In genomic region chr1:205733438-205734175, GRCh38 we compare ENCODE assay signal across 31 cellular contexts. TPM values are rescaled to one million over a fixed set of nuclear protein-coding genes. Genes with fewer than 3 reads are reported as not detected.
A peak's percentile ranks its signal among the peaks of the same experiment; 100 is the strongest.
DNase-seq lines count a peak whose midpoint lies in the region; ATAC-seq and FAIRE-seq lines count a peak whose summit lies in the region.
"Had no signal": no experiment of that assay in that cellular context is flagged by ENCODE, and none has a peak within 500 bp of the region (broad histone marks: within the 10 kb centered on the region; RNA-seq: fewer than 3 reads in every experiment).

No MANE protein-coding gene starts in this region.

- H3K36me3 Mint-ChIP-seq in activated naive CD4-positive, alpha-beta T cell treated with anti-CD3 and anti-CD28 coated beads, Interleukin-2, amount 50 U/mL, for 24 hours = peaks cover 8% of the 10 kb centered on the region
- H3K36me3 Mint-ChIP-seq in CD8-positive, alpha-beta memory T cell = peaks cover 0 to 34% (median 3%) of the 10 kb centered on the region in 3 donors
- H3K36me3 Mint-ChIP-seq in naive thymus-derived CD4-positive, alpha-beta T cell = peaks cover 0 to 17% (median 9%) of the 10 kb centered on the region in 5 donors

- CTCF ChIA-PET in CD8-positive, alpha-beta memory T cell (lab: Charles Lee) = no interaction called here
- CTCF ChIA-PET in naive thymus-derived CD4-positive, alpha-beta T cell (lab: Charles Lee) = interaction anchor here (0.7 to 1.8 kb wide), 2 partner anchors 23 to 40 kb away, joined by 3 to 9 read pairs; no protein-coding TSS in a partner anchor

- no peak overlapping the region for H3K27ac ChIP-seq in CD8-positive, alpha-beta memory T cell (ENCODE audit: low read depth, low read length)
- no peak overlapping the region for H3K27ac ChIP-seq in naive thymus-derived CD4-positive, alpha-beta T cell (ENCODE audit: low read depth, low read length)
- H3K27ac ChIP-seq: BLaER1 treated with 17β-estradiol and CSF1 and Interleukin-3, amounts not matched to agents 10 nM and 100 nM; esophagus squamous epithelium; heart right ventricle; prostate gland had no signal

- H3K4me3 Mint-ChIP-seq in activated naive CD4-positive, alpha-beta T cell treated with anti-CD3 and anti-CD28 coated beads, Interleukin-2, amount 50 U/mL, for 24 hours = no peak overlapping the region
- peak overlapping the region in 1 of 7 donors; percentile 38 for H3K4me3 Mint-ChIP-seq in CD8-positive, alpha-beta memory T cell
- H3K4me3 Mint-ChIP-seq in naive thymus-derived CD4-positive, alpha-beta T cell = peak overlapping the region in 1 of 10 donors; percentile 29
- H3K4me3 Mint-ChIP-seq: activated naive CD8-positive, alpha-beta T cell treated with anti-CD3 and anti-CD28 coated beads, Interleukin-2, amount 50 U/mL, for 24 hours; mesothelial cell of epicardium; stimulated activated naive CD8-positive, alpha-beta T cell treated with anti-CD3 and anti-CD28 coated beads, Interleukin-15, amount 100 ng/mL, for 72 hours had no signal

- H3K36me3 ChIP-seq in CD8-positive, alpha-beta memory T cell (ENCODE audit: insufficient read depth, low read length) = no peaks in the 10 kb centered on the region
- peaks cover 0 to 8% (median 3%) of the 10 kb centered on the region in 3 experiments for H3K36me3 ChIP-seq in naive thymus-derived CD4-positive, alpha-beta T cell (ENCODE audit: control insufficient read depth in 2 of 3, insufficient read depth in 3 of 3, low read length in 3 of 3)
- H3K36me3 ChIP-seq: prostate gland had no signal

- H3K4me3 ChIP-seq in CD8-positive, alpha-beta memory T cell (ENCODE audit: low read length) = no peak overlapping the region
- no peak overlapping the region for H3K4me3 ChIP-seq in naive thymus-derived CD4-positive, alpha-beta T cell (ENCODE audit: low read length)
- H3K4me3 ChIP-seq: BLaER1 treated with 17β-estradiol and CSF1 and Interleukin-3, amounts not matched to agents 10 nM and 100 nM; esophagus squamous epithelium; heart right ventricle; prostate gland; thoracic aorta had no signal

- H3K4me1 ChIP-seq in CD8-positive, alpha-beta memory T cell (ENCODE audit: insufficient read depth, low read length) = peaks cover 12% of the 10 kb centered on the region
- H3K4me1 ChIP-seq in naive thymus-derived CD4-positive, alpha-beta T cell (ENCODE audit: control insufficient read depth in 2 of 2, insufficient read depth in 2 of 2, low read length in 2 of 2) = peaks cover 0 to 11% of the 10 kb centered on the region in 2 donors
- H3K4me1 ChIP-seq: prostate gland had no signal

- FAIRE-seq in TTC549 (lab: Jason Lieb, UNC) = peak; percentile 82
- FAIRE-seq: astrocyte had no signal

- no peaks in the 10 kb centered on the region for H3K27me3 Mint-ChIP-seq in activated naive CD4-positive, alpha-beta T cell treated with anti-CD3 and anti-CD28 coated beads, Interleukin-2, amount 50 U/mL, for 24 hours
- H3K27me3 Mint-ChIP-seq in CD8-positive, alpha-beta memory T cell = no peaks in the 10 kb centered on the region
- no peaks in the 10 kb centered on the region for H3K27me3 Mint-ChIP-seq in naive thymus-derived CD4-positive, alpha-beta T cell
- H3K27me3 Mint-ChIP-seq: activated naive CD8-positive, alpha-beta T cell treated with anti-CD3 and anti-CD28 coated beads, Interleukin-2, amount 50 U/mL, for 24 hours; IgD-negative memory B cell; stimulated activated naive CD8-positive, alpha-beta T cell treated with anti-CD3 and anti-CD28 coated beads, Interleukin-15, amount 100 ng/mL, for 72 hours had no signal

- intact Hi-C loops in naive thymus-derived CD4-positive, alpha-beta T cell (cut with micrococcal nuclease) = loop anchor here (1.0 to 5.0 kb wide), 3 partner anchors 8 to 39 kb away; no protein-coding TSS in a partner anchor

- ATAC-seq in naive thymus-derived CD4-positive, alpha-beta T cell = no peak
- ATAC-seq in stimulated activated naive CD8-positive, alpha-beta T cell treated with anti-CD3 and anti-CD28 coated beads, Interleukin-15, Interleukin-2, amounts not matched to agents 100 U/mL and 50 U/mL, for 24 hours = no peak
- ATAC-seq: activated naive CD8-positive, alpha-beta T cell treated with anti-CD3 and anti-CD28 coated beads, Interleukin-2, amount 50 U/mL, for 24 hours; heart right ventricle; sciatic nerve; stimulated activated naive CD8-positive, alpha-beta T cell treated with anti-CD3 and anti-CD28 coated beads, Interleukin-15, amount 100 ng/mL, for 72 hours had no signal

- H3K27me3 ChIP-seq in CD8-positive, alpha-beta memory T cell (ENCODE audit: insufficient read depth, low read length, poor library complexity, severe bottlenecking) = no peaks in the 10 kb centered on the region
- no peaks in the 10 kb centered on the region for H3K27me3 ChIP-seq in naive thymus-derived CD4-positive, alpha-beta T cell (ENCODE audit: control insufficient read depth in 2 of 2, insufficient read depth in 2 of 2, low read length in 2 of 2)
- H3K27me3 ChIP-seq: BLaER1 treated with 17β-estradiol and CSF1 and Interleukin-3, amounts not matched to agents 10 nM and 100 nM; esophagus squamous epithelium; heart right ventricle had no signal

- POLR2A ChIA-PET in CD8-positive, alpha-beta memory T cell (lab: Charles Lee) = interaction anchor here (0.7 to 0.9 kb wide), 2 partner anchors 31 to 41 kb away, joined by 3 read pairs; no protein-coding TSS in a partner anchor
- POLR2A ChIA-PET in naive thymus-derived CD4-positive, alpha-beta T cell (lab: Charles Lee) = interaction anchor here (0.8 to 2.3 kb wide), 3 partner anchors 9 to 42 kb away, joined by 3 to 8 read pairs (median 4); partner anchors contain the start of gene RAB29

- no peaks in the 10 kb centered on the region for H3K9me3 Mint-ChIP-seq in activated naive CD4-positive, alpha-beta T cell treated with anti-CD3 and anti-CD28 coated beads, Interleukin-2, amount 50 U/mL, for 24 hours
- no peaks in the 10 kb centered on the region for H3K9me3 Mint-ChIP-seq in CD8-positive, alpha-beta memory T cell
- no peaks in the 10 kb centered on the region for H3K9me3 Mint-ChIP-seq in naive thymus-derived CD4-positive, alpha-beta T cell
- H3K9me3 Mint-ChIP-seq: activated naive CD8-positive, alpha-beta T cell treated with anti-CD3 and anti-CD28 coated beads, Interleukin-2, amount 50 U/mL, for 24 hours; IgD-negative memory B cell; mesothelial cell of epicardium; stimulated activated naive CD8-positive, alpha-beta T cell treated with anti-CD3 and anti-CD28 coated beads, Interleukin-15, amount 100 ng/mL, for 72 hours had no signal

- H3K27ac Mint-ChIP-seq in activated naive CD4-positive, alpha-beta T cell treated with anti-CD3 and anti-CD28 coated beads, Interleukin-2, amount 50 U/mL, for 24 hours = peak overlapping the region; percentile 9
- peak overlapping the region in 5 of 8 donors; percentile 9 to 71 (median 30) for H3K27ac Mint-ChIP-seq in CD8-positive, alpha-beta memory T cell
- H3K27ac Mint-ChIP-seq in naive thymus-derived CD4-positive, alpha-beta T cell = peak overlapping the region in 5 of 9 donors; percentile 3 to 27 (median 14)
- H3K27ac Mint-ChIP-seq: activated naive CD8-positive, alpha-beta T cell treated with anti-CD3 and anti-CD28 coated beads, Interleukin-2, amount 50 U/mL, for 24 hours; stimulated activated naive CD8-positive, alpha-beta T cell treated with anti-CD3 and anti-CD28 coated beads, Interleukin-15, amount 100 ng/mL, for 72 hours had no signal

- H3K9me3 ChIP-seq in CD8-positive, alpha-beta memory T cell (ENCODE audit: low read length) = no peaks in the 10 kb centered on the region
- no peaks in the 10 kb centered on the region for H3K9me3 ChIP-seq in naive thymus-derived CD4-positive, alpha-beta T cell (ENCODE audit: control insufficient read depth in 2 of 3, low read length in 3 of 3)
- H3K9me3 ChIP-seq: BLaER1 treated with 17β-estradiol and CSF1 and Interleukin-3, amounts not matched to agents 10 nM and 100 nM; esophagus squamous epithelium; heart right ventricle; prostate gland; thoracic aorta had no signal

- no peak for DNase-seq in activated naive CD4-positive, alpha-beta T cell treated with Interleukin-2 at 50 U/mL for 16 hours
- DNase-seq in CD8-positive, alpha-beta memory T cell = no peak
- DNase-seq in naive thymus-derived CD4-positive, alpha-beta T cell = no peak
- DNase-seq in germinal center (ENCODE audit: low spot score) (no peak), medulla oblongata (ENCODE audit: extremely low spot score) (no peak)
- no peak for DNase-seq in stimulated activated naive CD8-positive, alpha-beta T cell treated with anti-CD3 and anti-CD28 coated beads, Interleukin-15, Interleukin-2, amounts not matched to agents 100 U/mL and 50 U/mL, for 24 hours
- DNase-seq: activated CD4-positive, CD25-positive, alpha-beta regulatory T cell treated with anti-CD3 and anti-CD28 coated beads, Interleukin-2, amount 50 U/mL, for 72 hours; activated CD8-positive, alpha-beta memory T cell treated with anti-CD3 and anti-CD28 coated beads for 24 hours; activated effector memory CD4-positive, alpha-beta T cell treated with anti-CD3 and anti-CD28 coated beads, Interleukin-2, amount 50 U/mL, for 16 hours; activated naive CD8-positive, alpha-beta T cell treated with anti-CD3 and anti-CD28 coated beads, Interleukin-2, amount 50 U/mL, for 24 hours; activated T-cell treated with anti-CD3 and anti-CD28 coated beads, Interleukin-2, amount 50 U/mL, for 1 hour; central memory CD4-positive, alpha-beta T cell; DMS79 treated with DMSO at 0.1 percent for 48 hours; esophagus squamous epithelium; heart right ventricle; NCI-H146; NCI-H2107; NCI-H345; NCI-H774; nucleus accumbens; stimulated activated CD8-positive, alpha-beta memory T cell treated with anti-CD3 and anti-CD28 coated beads, Interleukin-4, amount 100 ng/mL, for 48 hours; stimulated activated naive CD8-positive, alpha-beta T cell treated with anti-CD3 and anti-CD28 coated beads, Interleukin-15, amount 100 ng/mL, for 72 hours had no signal

- peaks cover 58% of the 10 kb centered on the region for H3K4me1 Mint-ChIP-seq in activated naive CD4-positive, alpha-beta T cell treated with anti-CD3 and anti-CD28 coated beads, Interleukin-2, amount 50 U/mL, for 24 hours
- peaks cover 42 to 71% (median 63%) of the 10 kb centered on the region in 3 donors for H3K4me1 Mint-ChIP-seq in CD8-positive, alpha-beta memory T cell
- peaks cover 30 to 64% (median 51%) of the 10 kb centered on the region in 7 donors for H3K4me1 Mint-ChIP-seq in naive thymus-derived CD4-positive, alpha-beta T cell

RNA-seq across cellular contexts. Expression of gene NUCKS1, which starts 16.4 kb away (rescaled TPM):
- total RNA-seq in CD8-positive, alpha-beta memory T cell = 100 to 1,000 TPM; 162 to 202 TPM
- polyA plus RNA-seq in CD8-positive, alpha-beta memory T cell = 18.9 TPM
- 100 to 1,000 TPM in 4 of 5 experiments, 10 to 100 TPM in 1; 70.4 to 164 (median 122) TPM for total RNA-seq in naive thymus-derived CD4-positive, alpha-beta T cell
- polyA plus RNA-seq in naive thymus-derived CD4-positive, alpha-beta T cell = 10 to 100 TPM; 12.5 to 18.7 TPM

RNA-seq across cellular contexts. Expression of gene RAB29, which starts 41.7 kb away (rescaled TPM):
- total RNA-seq in CD8-positive, alpha-beta memory T cell = 10 to 100 TPM; 37.1 to 39.7 TPM
- polyA plus RNA-seq in CD8-positive, alpha-beta memory T cell = 169 TPM
- 10 to 100 TPM; 23.9 to 55.5 (median 45.9) TPM for total RNA-seq in naive thymus-derived CD4-positive, alpha-beta T cell
- polyA plus RNA-seq in naive thymus-derived CD4-positive, alpha-beta T cell = 10 to 100 TPM; 57.3 to 76.6 TPM

RNA-seq across cellular contexts. Expression of gene SLC45A3, which starts 53.3 kb away (rescaled TPM):
- under 1 TPM; 0.29 to 0.33 TPM for total RNA-seq in CD8-positive, alpha-beta memory T cell
- polyA plus RNA-seq in CD8-positive, alpha-beta memory T cell = not detected
- 1 to 10 TPM in 2 of 5 experiments, under 1 TPM in 3; 0.10 to 8.7 (median 0.54) TPM for total RNA-seq in naive thymus-derived CD4-positive, alpha-beta T cell
- not detected for polyA plus RNA-seq in naive thymus-derived CD4-positive, alpha-beta T cell
